In the genomic region with DNA sequence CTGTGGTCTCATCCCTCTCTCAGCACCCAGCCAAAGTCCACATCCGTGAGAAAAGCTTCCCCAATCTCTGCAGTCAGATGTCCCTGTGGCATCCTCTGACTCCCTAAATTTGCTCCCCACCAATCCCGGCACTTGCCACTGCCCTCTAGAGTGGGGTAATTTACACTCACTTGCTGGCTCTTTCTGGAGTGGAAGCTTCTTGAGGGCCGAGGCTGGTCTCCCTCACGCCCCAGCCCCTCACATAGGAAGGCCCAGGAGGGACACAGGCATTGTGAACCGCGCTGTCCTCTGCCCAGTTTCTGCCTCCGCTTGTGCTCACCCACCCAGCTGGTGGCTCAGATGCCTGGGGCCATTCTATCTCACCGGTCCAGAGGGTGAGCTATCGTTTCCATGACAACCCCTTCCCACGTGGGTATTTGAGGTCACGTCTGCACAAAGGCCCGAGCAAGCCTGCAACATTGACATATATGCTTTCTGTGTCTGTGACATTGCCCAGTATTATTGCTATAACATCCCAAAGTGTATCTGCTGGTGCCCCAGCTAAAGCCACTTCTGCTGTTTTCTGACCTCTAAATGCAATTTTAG, we compare ENCODE assay signal across 18 cellular contexts.
"Had no signal": no experiment of that assay in that cellular context is flagged by ENCODE, and none has a peak within 500 bp of the region (broad histone marks: within the 10 kb centered on the region; RNA-seq: fewer than 3 reads in every experiment).

No MANE protein-coding gene starts in this region.

- H3K4me3 ChIP-seq: colonic mucosa, gastroesophageal sphincter, heart right ventricle, spleen had no signal

- H3K27ac Mint-ChIP-seq: activated CD4-positive, alpha-beta memory T cell treated with anti-CD3 and anti-CD28 coated beads, Interleukin-2, amount 10 ng/mL, durations not matched to agents 7 days and 5 days; activated CD8-positive, alpha-beta memory T cell treated with anti-CD3 and anti-CD28 coated beads, Interleukin-2, amount 10 ng/mL, durations not matched to agents 7 days and 5 days; activated naive CD8-positive, alpha-beta T cell treated with anti-CD3 and anti-CD28 coated beads, Interleukin-2, amount 10 ng/mL, durations not matched to agents 7 days and 5 days; activated T-helper 17 cell treated with anti-CD3 and anti-CD28 coated beads, Interleukin-2, amount 50 U/mL, for 72 hours; immature natural killer cell; memory B cell; stimulated activated naive B cell treated with anti-CD40 and anti-IgM and Interleukin-4, amounts not matched to agents 10 μg/mL and 1 μg/mL and 100 μg/mL, for 72 hours had no signal

- H3K36me3 Mint-ChIP-seq: activated CD8-positive, alpha-beta memory T cell treated with anti-CD3 and anti-CD28 coated beads, Interleukin-2, amount 10 ng/mL, durations not matched to agents 7 days and 5 days; activated naive CD8-positive, alpha-beta T cell treated with anti-CD3 and anti-CD28 coated beads, Interleukin-2, amount 10 ng/mL, durations not matched to agents 7 days and 5 days had no signal

- DNase-seq: activated CD4-positive, alpha-beta memory T cell treated with anti-CD3 and anti-CD28 coated beads, Interleukin-2, amount 10 ng/mL, durations not matched to agents 7 days and 5 days; activated CD4-positive, alpha-beta T cell treated with anti-CD3 and anti-CD28 coated beads for 48 hours; activated CD4-positive, CD25-positive, alpha-beta regulatory T cell; activated CD8-positive, alpha-beta memory T cell treated with anti-CD3 and anti-CD28 coated beads, Interleukin-2, amount 10 ng/mL, durations not matched to agents 7 days and 5 days; activated naive CD4-positive, alpha-beta T cell; activated naive CD8-positive, alpha-beta T cell treated with anti-CD3 and anti-CD28 coated beads, Interleukin-2, amount 10 ng/mL, durations not matched to agents 7 days and 5 days; activated T-cell treated with anti-CD3 and anti-CD28 coated beads, Interleukin-2, amount 50 U/mL, for 1 hour; amygdala; colonic mucosa; heart right ventricle; immature natural killer cell; spleen; stimulated activated CD4-positive, alpha-beta T cell treated with anti-CD3 and anti-CD28 coated beads, Interleukin-4, amount 100 ng/mL, for 4 hours; stimulated activated naive B cell treated with anti-CD40 and anti-IgM and Interleukin-4, amounts not matched to agents 10 μg/mL and 1 μg/mL and 100 μg/mL, for 72 hours; T1000 had no signal

- H3K27ac ChIP-seq: colonic mucosa, gastroesophageal sphincter, heart right ventricle, spleen had no signal

- H3K4me3 Mint-ChIP-seq: activated CD4-positive, alpha-beta memory T cell treated with anti-CD3 and anti-CD28 coated beads, Interleukin-2, amount 10 ng/mL, durations not matched to agents 7 days and 5 days; activated CD8-positive, alpha-beta memory T cell treated with anti-CD3 and anti-CD28 coated beads, Interleukin-2, amount 10 ng/mL, durations not matched to agents 7 days and 5 days; activated naive CD8-positive, alpha-beta T cell treated with anti-CD3 and anti-CD28 coated beads, Interleukin-2, amount 10 ng/mL, durations not matched to agents 7 days and 5 days; activated T-helper 17 cell treated with anti-CD3 and anti-CD28 coated beads, Interleukin-2, amount 50 U/mL, for 72 hours; immature natural killer cell; memory B cell; stimulated activated naive B cell treated with anti-CD40 and anti-IgM and Interleukin-4, amounts not matched to agents 10 μg/mL and 1 μg/mL and 100 μg/mL, for 72 hours had no signal

- H3K27me3 ChIP-seq: colonic mucosa, gastroesophageal sphincter had no signal

- H3K27me3 Mint-ChIP-seq: activated CD4-positive, alpha-beta memory T cell treated with anti-CD3 and anti-CD28 coated beads, Interleukin-2, amount 10 ng/mL, durations not matched to agents 7 days and 5 days; activated CD8-positive, alpha-beta memory T cell treated with anti-CD3 and anti-CD28 coated beads, Interleukin-2, amount 10 ng/mL, durations not matched to agents 7 days and 5 days; activated naive CD8-positive, alpha-beta T cell treated with anti-CD3 and anti-CD28 coated beads, Interleukin-2, amount 10 ng/mL, durations not matched to agents 7 days and 5 days; activated T-helper 17 cell treated with anti-CD3 and anti-CD28 coated beads, Interleukin-2, amount 50 U/mL, for 72 hours had no signal

- H3K36me3 ChIP-seq: colonic mucosa, gastroesophageal sphincter, heart right ventricle, spleen had no signal

- H3K9me3 ChIP-seq: colonic mucosa, gastroesophageal sphincter had no signal

- ATAC-seq: activated CD8-positive, alpha-beta memory T cell treated with anti-CD3 and anti-CD28 coated beads, Interleukin-2, amount 10 ng/mL, durations not matched to agents 7 days and 5 days; activated T-helper 17 cell treated with anti-CD3 and anti-CD28 coated beads, Interleukin-2, amount 50 U/mL, for 72 hours; gastroesophageal sphincter; heart right ventricle; stimulated activated naive B cell treated with anti-CD40 and anti-IgM and Interleukin-4, amounts not matched to agents 10 μg/mL and 1 μg/mL and 100 μg/mL, for 72 hours had no signal

- H3K4me1 Mint-ChIP-seq: activated CD4-positive, alpha-beta memory T cell treated with anti-CD3 and anti-CD28 coated beads, Interleukin-2, amount 10 ng/mL, durations not matched to agents 7 days and 5 days; activated CD8-positive, alpha-beta memory T cell treated with anti-CD3 and anti-CD28 coated beads, Interleukin-2, amount 10 ng/mL, durations not matched to agents 7 days and 5 days; activated naive CD8-positive, alpha-beta T cell treated with anti-CD3 and anti-CD28 coated beads, Interleukin-2, amount 10 ng/mL, durations not matched to agents 7 days and 5 days; activated T-helper 17 cell treated with anti-CD3 and anti-CD28 coated beads, Interleukin-2, amount 50 U/mL, for 72 hours; immature natural killer cell; memory B cell had no signal

- H3K4me1 ChIP-seq: colonic mucosa, gastroesophageal sphincter, heart right ventricle, spleen had no signal
